8 cellular contexts compared by ENCODE assay signal in the genomic region with DNA sequence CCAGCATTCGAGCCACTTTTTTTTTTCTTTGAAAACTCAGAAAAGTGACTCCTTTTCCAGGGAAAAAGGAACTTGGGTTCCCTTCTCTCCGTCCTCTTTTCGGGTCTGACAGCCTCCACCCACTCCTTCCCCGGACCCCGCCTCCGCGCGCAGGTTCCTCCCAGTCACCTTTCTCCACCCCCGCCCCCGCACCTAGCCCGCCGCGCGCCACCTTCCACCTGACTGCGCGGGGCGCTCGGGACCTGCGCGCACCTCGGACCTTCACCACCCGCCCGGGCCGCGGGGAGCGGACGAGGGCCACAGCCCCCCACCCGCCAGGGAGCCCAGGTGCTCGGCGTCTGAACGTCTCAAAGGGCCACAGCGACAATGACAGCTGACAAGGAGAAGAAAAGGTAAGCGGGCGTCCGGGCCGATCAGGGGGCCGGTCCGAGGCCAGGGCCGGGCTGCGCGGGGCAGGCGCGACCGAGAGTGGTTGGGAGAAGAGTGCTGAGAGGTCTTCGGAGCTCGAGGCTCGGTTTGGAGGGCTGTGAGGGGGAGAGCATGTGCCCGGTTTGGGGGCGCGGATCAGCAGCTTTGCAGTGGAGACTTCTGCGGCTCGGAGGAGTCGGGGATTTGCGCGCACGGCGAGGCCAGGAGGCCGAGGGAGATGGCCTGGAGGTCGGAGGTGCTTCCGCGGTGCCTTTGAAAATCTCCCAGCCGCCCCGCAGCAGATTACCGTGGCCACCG. TPM values are rescaled to one million over a fixed set of nuclear protein-coding genes. Genes with fewer than 3 reads are reported as not detected.
DNase-seq lines count a peak whose midpoint lies in the region; ATAC-seq and TF ChIP-seq lines count a peak whose summit lies in the region.

No MANE protein-coding gene starts in this region.

- H3K4me3 ChIP-seq in heart right ventricle = peak overlapping the region; percentile 75 to 96 (median 90)

- peaks cover 15% of the 10 kb centered on the region for H3K4me1 Mint-ChIP-seq in activated naive CD4-positive, alpha-beta T cell treated with anti-CD3 and anti-CD28 coated beads for 36 hours (ENCODE audit: low read depth)

- no peaks in the 10 kb centered on the region for H3K9me3 Mint-ChIP-seq in activated naive CD4-positive, alpha-beta T cell treated with anti-CD3 and anti-CD28 coated beads for 36 hours

- intact Hi-C loops in activated naive CD4-positive, alpha-beta T cell treated with anti-CD3 and anti-CD28 coated beads for 36 hours (cut with micrococcal nuclease) = loop anchor here (1.0 to 5.0 kb wide), 3 partner anchors 58 to 110 kb away; no protein-coding TSS in a partner anchor
- intact Hi-C loops in heart right ventricle (cut with DNase I) = loop anchor here in 9 of 10 donors (1.0 to 10.0 kb wide), 13 partner anchors 21 to 285 kb away; no protein-coding TSS in a partner anchor

- DNase-seq in NCI-H2227 (lab: John Stamatoyannopoulos, UW; ENCODE audit: unreplicated experiment) (peak; percentile 34), NCI-H2227 treated with DMSO at 0.1 percent for 48 hours (lab: John Stamatoyannopoulos, UW) (no peak), RPMI8226 (peak; percentile 84), heart right ventricle (peak; percentile 70 to 78), retina (peak; percentile 74), epidermal melanocyte (ENCODE audit: insufficient read length, low spot score) (no peak)
- peak; percentile 78 for DNase-seq in activated naive CD4-positive, alpha-beta T cell treated with anti-CD3 and anti-CD28 coated beads for 36 hours

- H3K36me3 Mint-ChIP-seq in activated naive CD4-positive, alpha-beta T cell treated with anti-CD3 and anti-CD28 coated beads for 36 hours (ENCODE audit: low read depth) = no peaks in the 10 kb centered on the region

- H3K27ac ChIP-seq in heart right ventricle = peak overlapping the region; percentile 95 to 100 (median 98)

- peaks cover 0 to 24% (median 0%) of the 10 kb centered on the region in 7 donors for H3K27me3 ChIP-seq in heart right ventricle

- H3K27me3 Mint-ChIP-seq in activated naive CD4-positive, alpha-beta T cell treated with anti-CD3 and anti-CD28 coated beads for 36 hours (ENCODE audit: low read depth) = peaks cover 52% of the 10 kb centered on the region

- no peaks in the 10 kb centered on the region for H3K9me3 ChIP-seq in heart right ventricle

- CTCF ChIA-PET in activated naive CD4-positive, alpha-beta T cell treated with anti-CD3 and anti-CD28 coated beads for 36 hours (lab: Charles Lee) = interaction anchor here (2.7 kb wide), 1 partner anchor 235 kb away, joined by 8 read pairs; no protein-coding TSS in a partner anchor

- peak overlapping the region; percentile 80 for H3K4me3 Mint-ChIP-seq in activated naive CD4-positive, alpha-beta T cell treated with anti-CD3 and anti-CD28 coated beads for 36 hours

- no peak overlapping the region for H3K27ac Mint-ChIP-seq in activated naive CD4-positive, alpha-beta T cell treated with anti-CD3 and anti-CD28 coated beads for 36 hours

- H3K4me1 ChIP-seq in heart right ventricle = peaks cover 0 to 51% (median 25%) of the 10 kb centered on the region in 9 donors

- H3K36me3 ChIP-seq in heart right ventricle = no peaks in the 10 kb centered on the region

- ATAC-seq in HG03066 (IDR thresholded peaks at IDR 0.05; ENCODE audit: low read depth, unreplicated experiment) = peak; percentile 25
- peak; percentile 10 to 44 (median 40) for ATAC-seq in heart right ventricle

- TF ChIP-seq CTCF in heart right ventricle (IDR thresholded peaks at IDR 0.05) = peak in 2 of 9 donors; percentile 21 to 23

- WGBS in heart right ventricle, 2 donors = 0 to 1% methylated on average over 64 to 65 of the region's 65 CpGs

RNA-seq across cellular contexts. Expression of a gene that starts 0.5 kb away (rescaled TPM):
- total RNA-seq in activated naive CD4-positive, alpha-beta T cell treated with anti-CD3 and anti-CD28 coated beads for 36 hours = 1 to 10 TPM; 2.1 to 2.9 TPM
- total RNA-seq in heart right ventricle = 100 to 1,000 TPM; 176 to 415 (median 210) TPM
- polyA plus RNA-seq in heart right ventricle = 100 to 1,000 TPM; 112 to 119 TPM

Comparison
In these comparisons a context has a peak if more than half of its experiments do, and no peak if none do; other contexts are left out.
1. DNase-seq: peak in NCI-H2227 (single experiment), RPMI8226 (single experiment), activated naive CD4-positive, alpha-beta T cell treated with anti-CD3 and anti-CD28 coated beads for 36 hours (single experiment), heart right ventricle (2 of 2) and retina (single experiment); none in NCI-H2227 treated with DMSO at 0.1 percent for 48 hours (single experiment) and epidermal melanocyte (single experiment).
2. RNA of a gene that starts 0.5 kb away (total RNA-seq): 176 to 415 TPM in heart right ventricle; 2.1 to 2.9 TPM in activated naive CD4-positive, alpha-beta T cell treated with anti-CD3 and anti-CD28 coated beads for 36 hours; every median in the first group is over 10 times any median in the second.